Comparison of ENCODE assay signal across 8 cellular contexts in genomic region chr1:31617917-31618746, GRCh38. TPM values are rescaled to one million over a fixed set of nuclear protein-coding genes. Genes with fewer than 3 reads are reported as not detected.
DNase-seq lines count a peak whose midpoint lies in the region; ATAC-seq and TF ChIP-seq lines count a peak whose summit lies in the region.

No MANE protein-coding gene starts in this region.

- intact Hi-C loops in ascending aorta (cut with DNase I) = loop anchor here (2.0 kb wide), 1 partner anchor 53 kb away; no protein-coding TSS in a partner anchor

- H3K36me3 ChIP-seq in RWPE2 (ENCODE audit: low read depth) = no peaks in the 10 kb centered on the region
- no peaks in the 10 kb centered on the region for H3K36me3 ChIP-seq in ascending aorta
- no peaks in the 10 kb centered on the region for H3K36me3 ChIP-seq in iPS-20b (ENCODE audit: insufficient read depth, low read depth, low read length)

- peak; percentile 86 for TF ChIP-seq CTCF in RWPE2 (IDR thresholded peaks at IDR 0.05; ENCODE audit: poor library complexity, severe bottlenecking)
- peak; percentile 83 to 92 (median 92) for TF ChIP-seq CTCF in ascending aorta (IDR thresholded peaks at IDR 0.05)

- H3K9me3 ChIP-seq in RWPE2 (ENCODE audit: severe bottlenecking) (no peaks in the 10 kb centered on the region), ascending aorta (no peaks in the 10 kb centered on the region), iPS-20b (ENCODE audit: insufficient read depth, low read depth, low read length) (no peaks in the 10 kb centered on the region)

- ATAC-seq in HG02759 (IDR thresholded peaks at IDR 0.05; ENCODE audit: unreplicated experiment) (peak; percentile 49), RWPE2 (ENCODE audit: low read depth) (peak; percentile 61), GM18907 (IDR thresholded peaks at IDR 0.05; ENCODE audit: unreplicated experiment) (no peak), GM21619 (IDR thresholded peaks at IDR 0.05; ENCODE audit: unreplicated experiment) (no peak)

- peak overlapping the region; percentile 51; the same call in 1 of the 2 replicates for H3K9ac ChIP-seq in iPS-20b (ENCODE audit: low read depth, low read length)

- DNase-seq in COR-L47 (lab: John Stamatoyannopoulos, UW) (peak; percentile 7), RWPE2 (ENCODE audit: low spot score) (no peak), ascending aorta (ENCODE audit: low spot score in 2 of 2) (no peak)
- peak; percentile 37 for DNase-seq in stimulated activated CD4-positive, alpha-beta T cell treated with anti-CD3 and anti-CD28 coated beads, Interleukin-1b, Interleukin-23, amount 100 ng/mL, for 48 hours

- H3K4me1 ChIP-seq in RWPE2 (ENCODE audit: insufficient read depth, poor library complexity, severe bottlenecking) = no peaks in the 10 kb centered on the region
- peaks cover 4 to 28% of the 10 kb centered on the region in 2 donors for H3K4me1 ChIP-seq in ascending aorta
- H3K4me1 ChIP-seq in iPS-20b (ENCODE audit: insufficient read depth, low read length) = no peaks in the 10 kb centered on the region

- peaks cover 13% of the 10 kb centered on the region for H3K27me3 ChIP-seq in RWPE2 (ENCODE audit: insufficient read depth, poor library complexity, severe bottlenecking)
- no peaks in the 10 kb centered on the region for H3K27me3 ChIP-seq in ascending aorta
- H3K27me3 ChIP-seq in iPS-20b (ENCODE audit: insufficient read depth, low read length) = peaks cover 50% of the 10 kb centered on the region

- no peak overlapping the region for H3K27ac ChIP-seq in RWPE2 (ENCODE audit: poor library complexity, severe bottlenecking)
- H3K27ac ChIP-seq in ascending aorta = no peak overlapping the region
- no peak overlapping the region for H3K27ac ChIP-seq in iPS-20b (ENCODE audit: low read length)

- H3K4me3 ChIP-seq in RWPE2 (ENCODE audit: severe bottlenecking) = peak overlapping the region; percentile 36
- H3K4me3 ChIP-seq in ascending aorta = peak overlapping the region; percentile 47 to 73
- peak overlapping the region; percentile 74 for H3K4me3 ChIP-seq in iPS-20b (ENCODE audit: low read length)

RNA-seq across cellular contexts. Expression of gene HCRTR1, which starts 0.6 kb away (rescaled TPM):
- not detected for total RNA-seq in ascending aorta

RNA-seq across cellular contexts. Expression of gene PEF1, which starts 26.5 kb away (rescaled TPM):
- 340 TPM for total RNA-seq in ascending aorta

RNA-seq across cellular contexts. Expression of gene TINAGL1, which starts 41.8 kb away (rescaled TPM):
- 1,807 TPM for total RNA-seq in ascending aorta

Comparison
In these comparisons a context has a peak if more than half of its experiments do, and no peak if none do; other contexts are left out.
1. DNase-seq: peak in COR-L47 (single experiment) and stimulated activated CD4-positive, alpha-beta T cell treated with anti-CD3 and anti-CD28 coated beads, Interleukin-1b, Interleukin-23, amount 100 ng/mL, for 48 hours (single experiment); none in RWPE2 (single experiment) and ascending aorta (0 of 2).
2. ATAC-seq: peak in HG02759 (single experiment) and RWPE2 (single experiment); none in GM18907 (single experiment) and GM21619 (single experiment).
3. Peak in every context shown above with its lines, with median percentiles within 50 percentile points of each other: H3K4me3 ChIP-seq.